Comparison of ENCODE assay signal across 1 cellular context in the genomic region with DNA sequence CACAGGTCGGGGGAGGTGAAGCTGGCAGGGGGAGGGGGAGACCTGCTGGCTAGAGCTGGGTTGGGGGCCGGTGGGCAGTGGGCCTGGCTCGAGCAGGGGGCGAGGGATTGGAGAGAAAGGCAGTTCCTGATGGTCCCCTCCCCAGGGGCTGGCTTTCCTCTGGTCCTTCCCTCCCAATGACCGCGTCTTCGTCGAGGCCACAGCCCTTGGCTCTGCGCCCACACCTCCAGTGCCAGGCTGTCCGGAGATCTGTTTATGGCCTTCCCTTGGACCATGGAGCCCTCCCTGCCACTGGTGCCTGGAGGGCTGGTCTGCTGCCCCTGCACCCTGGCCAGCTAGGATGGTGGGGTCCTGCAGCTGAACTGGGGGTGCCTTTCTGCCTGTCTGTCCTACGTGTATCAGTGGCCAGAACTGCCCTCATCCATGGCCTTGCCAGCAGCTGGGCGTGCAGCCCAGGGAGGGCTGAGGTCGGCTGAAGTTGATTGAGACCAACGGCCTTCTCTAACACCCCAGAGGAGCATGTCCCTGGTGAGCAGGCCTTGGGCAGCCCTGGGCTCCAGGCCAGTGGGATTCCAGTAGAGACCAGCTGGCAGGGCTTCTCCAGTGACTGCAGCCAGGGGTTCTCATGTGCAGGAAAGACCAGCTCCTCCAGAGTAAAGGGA.
TF ChIP-seq lines count a peak whose summit lies in the region.

No MANE protein-coding gene starts in this region.

TF ChIP-seq in GM12878, 131 proteins besides CTCF, POLR2A, EP300 and RAD21:
- TF ChIP-seq, protein P1, sequence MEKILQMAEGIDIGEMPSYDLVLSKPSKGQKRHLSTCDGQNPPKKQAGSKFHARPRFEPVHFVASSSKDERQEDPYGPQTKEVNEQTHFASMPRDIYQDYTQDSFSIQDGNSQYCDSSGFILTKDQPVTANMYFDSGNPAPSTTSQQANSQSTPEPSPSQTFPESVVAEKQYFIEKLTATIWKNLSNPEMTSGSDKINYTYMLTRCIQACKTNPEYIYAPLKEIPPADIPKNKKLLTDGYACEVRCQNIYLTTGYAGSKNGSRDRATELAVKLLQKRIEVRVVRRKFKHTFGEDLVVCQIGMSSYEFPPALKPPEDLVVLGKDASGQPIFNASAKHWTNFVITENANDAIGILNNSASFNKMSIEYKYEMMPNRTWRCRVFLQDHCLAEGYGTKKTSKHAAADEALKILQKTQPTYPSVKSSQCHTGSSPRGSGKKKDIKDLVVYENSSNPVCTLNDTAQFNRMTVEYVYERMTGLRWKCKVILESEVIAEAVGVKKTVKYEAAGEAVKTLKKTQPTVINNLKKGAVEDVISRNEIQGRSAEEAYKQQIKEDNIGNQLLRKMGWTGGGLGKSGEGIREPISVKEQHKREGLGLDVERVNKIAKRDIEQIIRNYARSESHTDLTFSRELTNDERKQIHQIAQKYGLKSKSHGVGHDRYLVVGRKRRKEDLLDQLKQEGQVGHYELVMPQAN (conservative IDR thresholded peaks at IDR 0.05): no peak
- no peak for TF ChIP-seq JUNB (IDR thresholded peaks at IDR 0.05)
